ENCODE assay signal across 1 cellular context in the genomic region with DNA sequence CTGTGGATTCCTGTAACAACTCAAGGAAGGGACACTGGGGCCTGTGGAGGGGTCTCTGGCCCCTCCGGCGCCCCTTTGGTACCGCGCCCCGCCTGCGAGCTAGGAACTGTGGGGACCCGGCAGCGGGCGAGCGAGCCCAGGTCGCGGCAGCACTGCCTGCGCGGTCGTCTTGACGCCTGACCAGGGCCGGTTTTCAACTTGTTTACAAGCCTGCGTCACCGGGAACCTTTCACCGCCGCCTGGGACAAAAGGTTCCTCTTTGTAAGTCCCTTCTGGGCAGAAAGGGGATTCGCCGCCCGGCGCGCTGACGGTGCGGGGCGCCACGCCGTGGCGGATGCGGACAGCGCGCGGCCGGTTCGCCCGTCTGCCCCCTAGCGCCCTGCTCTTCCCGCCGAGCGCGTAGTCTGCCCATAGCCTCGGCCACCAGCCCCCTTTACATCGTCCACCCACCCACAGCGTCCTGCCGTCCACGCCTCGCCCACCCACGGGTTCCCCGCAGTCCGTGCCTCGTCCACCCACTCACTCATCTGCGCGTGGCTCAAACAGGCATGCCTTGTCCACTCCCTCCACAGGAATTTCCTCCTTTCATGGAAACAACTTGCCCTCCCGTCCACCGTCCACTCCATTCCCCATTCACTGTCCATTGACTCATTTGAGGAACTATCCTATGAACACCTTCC.
A peak's percentile ranks its signal among the peaks of the same experiment; 100 is the strongest.
TF ChIP-seq lines count a peak whose summit lies in the region.

No MANE protein-coding gene starts in this region.

TF ChIP-seq in HepG2, 621 proteins besides CTCF, POLR2A, EP300 and RAD21 (continued from another document and continues in another):
- TF ChIP-seq, protein P1, sequence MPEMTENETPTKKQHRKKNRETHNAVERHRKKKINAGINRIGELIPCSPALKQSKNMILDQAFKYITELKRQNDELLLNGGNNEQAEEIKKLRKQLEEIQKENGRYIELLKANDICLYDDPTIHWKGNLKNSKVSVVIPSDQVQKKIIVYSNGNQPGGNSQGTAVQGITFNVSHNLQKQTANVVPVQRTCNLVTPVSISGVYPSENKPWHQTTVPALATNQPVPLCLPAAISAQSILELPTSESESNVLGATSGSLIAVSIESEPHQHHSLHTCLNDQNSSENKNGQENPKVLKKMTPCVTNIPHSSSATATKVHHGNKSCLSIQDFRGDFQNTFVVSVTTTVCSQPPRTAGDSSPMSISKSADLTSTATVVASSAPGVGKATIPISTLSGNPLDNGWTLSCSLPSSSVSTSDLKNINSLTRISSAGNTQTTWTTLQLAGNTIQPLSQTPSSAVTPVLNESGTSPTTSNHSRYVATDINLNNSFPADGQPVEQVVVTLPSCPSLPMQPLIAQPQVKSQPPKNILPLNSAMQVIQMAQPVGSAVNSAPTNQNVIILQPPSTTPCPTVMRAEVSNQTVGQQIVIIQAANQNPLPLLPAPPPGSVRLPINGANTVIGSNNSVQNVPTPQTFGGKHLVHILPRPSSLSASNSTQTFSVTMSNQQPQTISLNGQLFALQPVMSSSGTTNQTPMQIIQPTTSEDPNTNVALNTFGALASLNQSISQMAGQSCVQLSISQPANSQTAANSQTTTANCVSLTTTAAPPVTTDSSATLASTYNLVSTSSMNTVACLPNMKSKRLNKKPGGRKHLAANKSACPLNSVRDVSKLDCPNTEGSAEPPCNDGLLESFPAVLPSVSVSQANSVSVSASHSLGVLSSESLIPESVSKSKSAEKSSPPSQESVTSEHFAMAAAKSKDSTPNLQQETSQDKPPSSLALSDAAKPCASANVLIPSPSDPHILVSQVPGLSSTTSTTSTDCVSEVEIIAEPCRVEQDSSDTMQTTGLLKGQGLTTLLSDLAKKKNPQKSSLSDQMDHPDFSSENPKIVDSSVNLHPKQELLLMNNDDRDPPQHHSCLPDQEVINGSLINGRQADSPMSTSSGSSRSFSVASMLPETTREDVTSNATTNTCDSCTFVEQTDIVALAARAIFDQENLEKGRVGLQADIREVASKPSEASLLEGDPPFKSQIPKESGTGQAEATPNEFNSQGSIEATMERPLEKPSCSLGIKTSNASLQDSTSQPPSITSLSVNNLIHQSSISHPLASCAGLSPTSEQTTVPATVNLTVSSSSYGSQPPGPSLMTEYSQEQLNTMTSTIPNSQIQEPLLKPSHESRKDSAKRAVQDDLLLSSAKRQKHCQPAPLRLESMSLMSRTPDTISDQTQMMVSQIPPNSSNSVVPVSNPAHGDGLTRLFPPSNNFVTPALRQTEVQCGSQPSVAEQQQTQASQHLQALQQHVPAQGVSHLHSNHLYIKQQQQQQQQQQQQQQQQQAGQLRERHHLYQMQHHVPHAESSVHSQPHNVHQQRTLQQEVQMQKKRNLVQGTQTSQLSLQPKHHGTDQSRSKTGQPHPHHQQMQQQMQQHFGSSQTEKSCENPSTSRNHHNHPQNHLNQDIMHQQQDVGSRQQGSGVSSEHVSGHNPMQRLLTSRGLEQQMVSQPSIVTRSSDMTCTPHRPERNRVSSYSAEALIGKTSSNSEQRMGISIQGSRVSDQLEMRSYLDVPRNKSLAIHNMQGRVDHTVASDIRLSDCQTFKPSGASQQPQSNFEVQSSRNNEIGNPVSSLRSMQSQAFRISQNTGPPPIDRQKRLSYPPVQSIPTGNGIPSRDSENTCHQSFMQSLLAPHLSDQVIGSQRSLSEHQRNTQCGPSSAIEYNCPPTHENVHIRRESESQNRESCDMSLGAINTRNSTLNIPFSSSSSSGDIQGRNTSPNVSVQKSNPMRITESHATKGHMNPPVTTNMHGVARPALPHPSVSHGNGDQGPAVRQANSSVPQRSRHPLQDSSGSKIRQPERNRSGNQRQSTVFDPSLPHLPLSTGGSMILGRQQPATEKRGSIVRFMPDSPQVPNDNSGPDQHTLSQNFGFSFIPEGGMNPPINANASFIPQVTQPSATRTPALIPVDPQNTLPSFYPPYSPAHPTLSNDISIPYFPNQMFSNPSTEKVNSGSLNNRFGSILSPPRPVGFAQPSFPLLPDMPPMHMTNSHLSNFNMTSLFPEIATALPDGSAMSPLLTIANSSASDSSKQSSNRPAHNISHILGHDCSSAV (CRISPR knock-in tag; IDR thresholded peaks at IDR 0.05; ENCODE audit: borderline replicate concordance): no peak
- TF ChIP-seq FIP1L1 (IDR thresholded peaks at IDR 0.05; ENCODE audit: borderline replicate concordance, insufficient read depth, low read depth, low read length): no peak
- peak; percentile 98; the same call in 1 of the 2 replicates for TF ChIP-seq NFKB2 (CRISPR knock-in tag; IDR thresholded peaks at IDR 0.05; ENCODE audit: borderline replicate concordance)
- TF ChIP-seq MEIS2 (CRISPR knock-in tag; IDR thresholded peaks at IDR 0.05): peak; percentile 60
- TF ChIP-seq, protein P2, sequence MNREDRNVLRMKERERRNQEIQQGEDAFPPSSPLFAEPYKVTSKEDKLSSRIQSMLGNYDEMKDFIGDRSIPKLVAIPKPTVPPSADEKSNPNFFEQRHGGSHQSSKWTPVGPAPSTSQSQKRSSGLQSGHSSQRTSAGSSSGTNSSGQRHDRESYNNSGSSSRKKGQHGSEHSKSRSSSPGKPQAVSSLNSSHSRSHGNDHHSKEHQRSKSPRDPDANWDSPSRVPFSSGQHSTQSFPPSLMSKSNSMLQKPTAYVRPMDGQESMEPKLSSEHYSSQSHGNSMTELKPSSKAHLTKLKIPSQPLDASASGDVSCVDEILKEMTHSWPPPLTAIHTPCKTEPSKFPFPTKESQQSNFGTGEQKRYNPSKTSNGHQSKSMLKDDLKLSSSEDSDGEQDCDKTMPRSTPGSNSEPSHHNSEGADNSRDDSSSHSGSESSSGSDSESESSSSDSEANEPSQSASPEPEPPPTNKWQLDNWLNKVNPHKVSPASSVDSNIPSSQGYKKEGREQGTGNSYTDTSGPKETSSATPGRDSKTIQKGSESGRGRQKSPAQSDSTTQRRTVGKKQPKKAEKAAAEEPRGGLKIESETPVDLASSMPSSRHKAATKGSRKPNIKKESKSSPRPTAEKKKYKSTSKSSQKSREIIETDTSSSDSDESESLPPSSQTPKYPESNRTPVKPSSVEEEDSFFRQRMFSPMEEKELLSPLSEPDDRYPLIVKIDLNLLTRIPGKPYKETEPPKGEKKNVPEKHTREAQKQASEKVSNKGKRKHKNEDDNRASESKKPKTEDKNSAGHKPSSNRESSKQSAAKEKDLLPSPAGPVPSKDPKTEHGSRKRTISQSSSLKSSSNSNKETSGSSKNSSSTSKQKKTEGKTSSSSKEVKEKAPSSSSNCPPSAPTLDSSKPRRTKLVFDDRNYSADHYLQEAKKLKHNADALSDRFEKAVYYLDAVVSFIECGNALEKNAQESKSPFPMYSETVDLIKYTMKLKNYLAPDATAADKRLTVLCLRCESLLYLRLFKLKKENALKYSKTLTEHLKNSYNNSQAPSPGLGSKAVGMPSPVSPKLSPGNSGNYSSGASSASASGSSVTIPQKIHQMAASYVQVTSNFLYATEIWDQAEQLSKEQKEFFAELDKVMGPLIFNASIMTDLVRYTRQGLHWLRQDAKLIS (CRISPR knock-in tag; IDR thresholded peaks at IDR 0.05): no peak
- TF ChIP-seq CHD2 (IDR thresholded peaks at IDR 0.05; ENCODE audit: low read depth, low read length): 0 out of 2 replicates have a peak, but pooled peaks have one; percentile 35
- TF ChIP-seq, protein P3, sequence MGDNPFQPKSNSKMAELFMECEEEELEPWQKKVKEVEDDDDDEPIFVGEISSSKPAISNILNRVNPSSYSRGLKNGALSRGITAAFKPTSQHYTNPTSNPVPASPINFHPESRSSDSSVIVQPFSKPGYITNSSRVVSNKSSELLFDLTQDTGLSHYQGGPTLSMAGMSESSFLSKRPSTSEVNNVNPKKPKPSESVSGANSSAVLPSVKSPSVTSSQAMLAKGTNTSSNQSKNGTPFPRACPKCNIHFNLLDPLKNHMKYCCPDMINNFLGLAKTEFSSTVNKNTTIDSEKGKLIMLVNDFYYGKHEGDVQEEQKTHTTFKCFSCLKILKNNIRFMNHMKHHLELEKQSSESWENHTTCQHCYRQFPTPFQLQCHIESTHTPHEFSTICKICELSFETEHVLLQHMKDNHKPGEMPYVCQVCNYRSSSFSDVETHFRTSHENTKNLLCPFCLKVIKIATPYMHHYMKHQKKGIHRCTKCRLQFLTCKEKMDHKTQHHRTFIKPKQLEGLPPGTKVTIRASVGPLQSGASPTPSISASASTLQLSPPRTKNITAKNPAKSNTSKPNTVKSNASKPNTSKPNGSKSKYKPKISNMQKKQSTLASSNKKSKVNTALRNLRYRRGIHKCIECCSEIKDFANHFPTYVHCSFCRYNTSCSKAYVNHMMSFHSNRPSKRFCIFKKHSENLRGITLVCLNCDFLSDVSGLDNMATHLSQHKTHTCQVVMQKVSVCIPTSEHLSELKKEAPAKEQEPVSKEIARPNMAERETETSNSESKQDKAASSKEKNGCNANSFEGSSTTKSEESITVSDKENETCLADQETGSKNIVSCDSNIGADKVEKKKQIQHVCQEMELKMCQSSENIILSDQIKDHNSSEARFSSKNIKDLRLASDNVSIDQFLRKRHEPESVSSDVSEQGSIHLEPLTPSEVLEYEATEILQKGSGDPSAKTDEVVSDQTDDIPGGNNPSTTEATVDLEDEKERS (CRISPR knock-in tag; IDR thresholded peaks at IDR 0.05): no peak
- 0 out of 2 replicates have a peak, but pooled peaks have one; percentile 42 for TF ChIP-seq ZNF34 (CRISPR knock-in tag; IDR thresholded peaks at IDR 0.05; ENCODE audit: borderline replicate concordance)
- TF ChIP-seq, protein P4, sequence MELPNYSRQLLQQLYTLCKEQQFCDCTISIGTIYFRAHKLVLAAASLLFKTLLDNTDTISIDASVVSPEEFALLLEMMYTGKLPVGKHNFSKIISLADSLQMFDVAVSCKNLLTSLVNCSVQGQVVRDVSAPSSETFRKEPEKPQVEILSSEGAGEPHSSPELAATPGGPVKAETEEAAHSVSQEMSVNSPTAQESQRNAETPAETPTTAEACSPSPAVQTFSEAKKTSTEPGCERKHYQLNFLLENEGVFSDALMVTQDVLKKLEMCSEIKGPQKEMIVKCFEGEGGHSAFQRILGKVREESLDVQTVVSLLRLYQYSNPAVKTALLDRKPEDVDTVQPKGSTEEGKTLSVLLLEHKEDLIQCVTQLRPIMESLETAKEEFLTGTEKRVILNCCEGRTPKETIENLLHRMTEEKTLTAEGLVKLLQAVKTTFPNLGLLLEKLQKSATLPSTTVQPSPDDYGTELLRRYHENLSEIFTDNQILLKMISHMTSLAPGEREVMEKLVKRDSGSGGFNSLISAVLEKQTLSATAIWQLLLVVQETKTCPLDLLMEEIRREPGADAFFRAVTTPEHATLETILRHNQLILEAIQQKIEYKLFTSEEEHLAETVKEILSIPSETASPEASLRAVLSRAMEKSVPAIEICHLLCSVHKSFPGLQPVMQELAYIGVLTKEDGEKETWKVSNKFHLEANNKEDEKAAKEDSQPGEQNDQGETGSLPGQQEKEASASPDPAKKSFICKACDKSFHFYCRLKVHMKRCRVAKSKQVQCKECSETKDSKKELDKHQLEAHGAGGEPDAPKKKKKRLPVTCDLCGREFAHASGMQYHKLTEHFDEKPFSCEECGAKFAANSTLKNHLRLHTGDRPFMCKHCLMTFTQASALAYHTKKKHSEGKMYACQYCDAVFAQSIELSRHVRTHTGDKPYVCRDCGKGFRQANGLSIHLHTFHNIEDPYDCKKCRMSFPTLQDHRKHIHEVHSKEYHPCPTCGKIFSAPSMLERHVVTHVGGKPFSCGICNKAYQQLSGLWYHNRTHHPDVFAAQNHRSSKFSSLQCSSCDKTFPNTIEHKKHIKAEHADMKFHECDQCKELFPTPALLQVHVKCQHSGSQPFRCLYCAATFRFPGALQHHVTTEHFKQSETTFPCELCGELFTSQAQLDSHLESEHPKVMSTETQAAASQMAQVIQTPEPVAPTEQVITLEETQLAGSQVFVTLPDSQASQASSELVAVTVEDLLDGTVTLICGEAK (IDR thresholded peaks at IDR 0.05): no peak
- TF ChIP-seq, protein P4 (CRISPR knock-in tag; IDR thresholded peaks at IDR 0.05): no peak
- TF ChIP-seq, protein P5, sequence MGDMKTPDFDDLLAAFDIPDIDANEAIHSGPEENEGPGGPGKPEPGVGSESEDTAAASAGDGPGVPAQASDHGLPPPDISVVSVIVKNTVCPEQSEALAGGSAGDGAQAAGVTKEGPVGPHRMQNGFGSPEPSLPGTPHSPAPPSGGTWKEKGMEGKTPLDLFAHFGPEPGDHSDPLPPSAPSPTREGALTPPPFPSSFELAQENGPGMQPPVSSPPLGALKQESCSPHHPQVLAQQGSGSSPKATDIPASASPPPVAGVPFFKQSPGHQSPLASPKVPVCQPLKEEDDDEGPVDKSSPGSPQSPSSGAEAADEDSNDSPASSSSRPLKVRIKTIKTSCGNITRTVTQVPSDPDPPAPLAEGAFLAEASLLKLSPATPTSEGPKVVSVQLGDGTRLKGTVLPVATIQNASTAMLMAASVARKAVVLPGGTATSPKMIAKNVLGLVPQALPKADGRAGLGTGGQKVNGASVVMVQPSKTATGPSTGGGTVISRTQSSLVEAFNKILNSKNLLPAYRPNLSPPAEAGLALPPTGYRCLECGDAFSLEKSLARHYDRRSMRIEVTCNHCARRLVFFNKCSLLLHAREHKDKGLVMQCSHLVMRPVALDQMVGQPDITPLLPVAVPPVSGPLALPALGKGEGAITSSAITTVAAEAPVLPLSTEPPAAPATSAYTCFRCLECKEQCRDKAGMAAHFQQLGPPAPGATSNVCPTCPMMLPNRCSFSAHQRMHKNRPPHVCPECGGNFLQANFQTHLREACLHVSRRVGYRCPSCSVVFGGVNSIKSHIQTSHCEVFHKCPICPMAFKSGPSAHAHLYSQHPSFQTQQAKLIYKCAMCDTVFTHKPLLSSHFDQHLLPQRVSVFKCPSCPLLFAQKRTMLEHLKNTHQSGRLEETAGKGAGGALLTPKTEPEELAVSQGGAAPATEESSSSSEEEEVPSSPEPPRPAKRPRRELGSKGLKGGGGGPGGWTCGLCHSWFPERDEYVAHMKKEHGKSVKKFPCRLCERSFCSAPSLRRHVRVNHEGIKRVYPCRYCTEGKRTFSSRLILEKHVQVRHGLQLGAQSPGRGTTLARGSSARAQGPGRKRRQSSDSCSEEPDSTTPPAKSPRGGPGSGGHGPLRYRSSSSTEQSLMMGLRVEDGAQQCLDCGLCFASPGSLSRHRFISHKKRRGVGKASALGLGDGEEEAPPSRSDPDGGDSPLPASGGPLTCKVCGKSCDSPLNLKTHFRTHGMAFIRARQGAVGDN (CRISPR knock-in tag; IDR thresholded peaks at IDR 0.05): peak; percentile 89
- peak; percentile 92 for TF ChIP-seq ZMAT3 (CRISPR knock-in tag; conservative IDR thresholded peaks at IDR 0.05)
